ENCODE assay signal across 8 cellular contexts in genomic region chr2:105873721-105874120, GRCh38.
DNase-seq lines count a peak whose midpoint lies in the region; ATAC-seq and TF ChIP-seq lines count a peak whose summit lies in the region.

No MANE protein-coding gene starts in this region.

- no peak for TF ChIP-seq EP300 in stomach (IDR thresholded peaks at IDR 0.05)

- WGBS in stomach, 5 donors: 46 to 61% (median 52%) methylated on average over 7 to 8 of the region's 8 CpGs

- H3K36me3 ChIP-seq in DOHH2 (ENCODE audit: control insufficient read depth, low read length) (no peaks in the 10 kb centered on the region), left lung (peaks cover 0 to 3% of the 10 kb centered on the region in 2 donors), stomach (peaks cover 0 to 8% (median 3%) of the 10 kb centered on the region in 4 donors)

- intact Hi-C loops in left lung (cut with DNase I): no loop called here
- intact Hi-C loops in stomach (cut with DNase I; ENCODE audit: low total_unique reads): loop anchor here (10.0 kb wide), 1 partner anchor 191 kb away; a partner anchor contains a TSS

- H3K9me3 Mint-ChIP-seq in stimulated activated naive CD8-positive, alpha-beta T cell treated with anti-CD3 and anti-CD28 coated beads, Interleukin-15, Interleukin-2, amounts not matched to agents 100 ng/mL and 50 ng/mL, for 24 hours: no peaks in the 10 kb centered on the region

- H3K27me3 ChIP-seq in DOHH2 (ENCODE audit: control insufficient read depth, low read length): no peaks in the 10 kb centered on the region
- H3K27me3 ChIP-seq in left lung: no peaks in the 10 kb centered on the region
- H3K27me3 ChIP-seq in stomach: no peaks in the 10 kb centered on the region

- H3K4me1 Mint-ChIP-seq in stimulated activated naive CD8-positive, alpha-beta T cell treated with anti-CD3 and anti-CD28 coated beads, Interleukin-15, Interleukin-2, amounts not matched to agents 100 ng/mL and 50 ng/mL, for 24 hours (ENCODE audit: low read depth): peaks cover 100% of the 10 kb centered on the region

- H3K4me3 ChIP-seq in DOHH2 (ENCODE audit: low read length): no peak overlapping the region
- H3K4me3 ChIP-seq in left lung: no peak overlapping the region
- H3K4me3 ChIP-seq in stomach: peak overlapping the region in 1 of 4 donors; percentile 6

- DNase-seq in activated T-cell treated with anti-CD3 and anti-CD28 coated beads for 48 hours (ENCODE audit: low read depth) (peak; percentile 68), left lung (peak in 1 of 2 donors; percentile 50), stomach (no peak), NCI-H1105 treated with DMSO at 0.1 percent for 48 hours (lab: John Stamatoyannopoulos, UW) (no peak)

- peak overlapping the region; percentile 32; the same call in 1 of the 2 replicates for H3K4me2 ChIP-seq in DOHH2 (ENCODE audit: low read length)

- H3K27ac Mint-ChIP-seq in stimulated activated naive CD8-positive, alpha-beta T cell treated with anti-CD3 and anti-CD28 coated beads, Interleukin-15, Interleukin-2, amounts not matched to agents 100 ng/mL and 50 ng/mL, for 24 hours: peak overlapping the region; percentile 88

- H3K36me3 Mint-ChIP-seq in stimulated activated naive CD8-positive, alpha-beta T cell treated with anti-CD3 and anti-CD28 coated beads, Interleukin-15, Interleukin-2, amounts not matched to agents 100 ng/mL and 50 ng/mL, for 24 hours (ENCODE audit: low read depth): peaks cover 68% of the 10 kb centered on the region

- no peaks in the 10 kb centered on the region for H4K20me1 ChIP-seq in DOHH2 (ENCODE audit: control insufficient read depth, insufficient read depth, low read depth, low read length)

- ATAC-seq in GM21423 (IDR thresholded peaks at IDR 0.05; ENCODE audit: unreplicated experiment) (peak; percentile 83), HG03575 (IDR thresholded peaks at IDR 0.05; ENCODE audit: extremely low read depth, insufficient number of reproducible peaks, low FRiP score, unreplicated experiment) (peak; percentile 82), left lung (peak; percentile 73)

- TF ChIP-seq CTCF in DOHH2 (IDR thresholded peaks at IDR 0.05; ENCODE audit: low read depth, low read length, poor library complexity, severe bottlenecking) (no peak), left lung (IDR thresholded peaks at IDR 0.05) (no peak), stomach (IDR thresholded peaks at IDR 0.05) (no peak)

- peak overlapping the region; percentile 67 for H3K4me3 Mint-ChIP-seq in stimulated activated naive CD8-positive, alpha-beta T cell treated with anti-CD3 and anti-CD28 coated beads, Interleukin-15, Interleukin-2, amounts not matched to agents 100 ng/mL and 50 ng/mL, for 24 hours

- H3K4me1 ChIP-seq in DOHH2 (ENCODE audit: control insufficient read depth, low read length): peaks cover 20% of the 10 kb centered on the region
- peaks cover 0 to 17% of the 10 kb centered on the region in 2 donors for H3K4me1 ChIP-seq in left lung
- peaks cover 16 to 81% (median 47%) of the 10 kb centered on the region in 4 donors for H3K4me1 ChIP-seq in stomach

- no peaks in the 10 kb centered on the region for H3K9me2 ChIP-seq in DOHH2 (replicated peaks; ENCODE audit: control insufficient read depth, low read length)

- H3K27ac ChIP-seq in DOHH2 (ENCODE audit: low read depth, low read length) (no peak overlapping the region), left lung (no peak overlapping the region), stomach (peak overlapping the region in 1 of 5 donors; percentile 7)

- no peak for TF ChIP-seq POLR2A in stomach (IDR thresholded peaks at IDR 0.05)

- H3F3A ChIP-seq in DOHH2 (ENCODE audit: control insufficient read depth, insufficient read depth): no peaks in the 10 kb centered on the region

- no peaks in the 10 kb centered on the region for H3K9me3 ChIP-seq in DOHH2 (ENCODE audit: control insufficient read depth, insufficient read depth, low read length)
- no peaks in the 10 kb centered on the region for H3K9me3 ChIP-seq in left lung
- H3K9me3 ChIP-seq in stomach: no peaks in the 10 kb centered on the region

- no peaks in the 10 kb centered on the region for H3K27me3 Mint-ChIP-seq in stimulated activated naive CD8-positive, alpha-beta T cell treated with anti-CD3 and anti-CD28 coated beads, Interleukin-15, Interleukin-2, amounts not matched to agents 100 ng/mL and 50 ng/mL, for 24 hours

- H3K79me2 ChIP-seq in DOHH2 (ENCODE audit: control insufficient read depth, low read length): no peaks in the 10 kb centered on the region
